Comparison of ENCODE assay signal across 1 cellular context in genomic region chr13:112078879-112079526, GRCh38.
A peak's percentile ranks its signal among the peaks of the same experiment; 100 is the strongest.
TF ChIP-seq lines count a peak whose summit lies in the region.

No MANE protein-coding gene starts in this region.

TF ChIP-seq in H1, 55 proteins besides CTCF, POLR2A, EP300 and RAD21 (continued from another document):
- TF ChIP-seq HDAC2 (IDR thresholded peaks at IDR 0.05; ENCODE audit: borderline replicate concordance in 1 of 2, low read depth in 2 of 2, low read length in 2 of 2) (peak; percentile 3 to 93; a peak in 2 of 4 replicates), NANOG (IDR thresholded peaks at IDR 0.05; ENCODE audit: insufficient read depth, low read depth, low read length, poor library complexity, severe bottlenecking) (peak; percentile 77), RFX5 (IDR thresholded peaks at IDR 0.05; ENCODE audit: borderline replicate concordance, low read depth, low read length) (no peak)
